In genomic region chr3:150311156-150311555, GRCh38 we compare ENCODE assay signal across 25 cellular contexts.
"Had no signal": no experiment of that assay in that cellular context is flagged by ENCODE, and none has a peak within 500 bp of the region (broad histone marks: within the 10 kb centered on the region; RNA-seq: fewer than 3 reads in every experiment).

No MANE protein-coding gene starts in this region.

- H3K9ac ChIP-seq: KMS-11, SK-N-SH had no signal

- H3K9me2 ChIP-seq: SK-N-SH had no signal

- H3K4me2 ChIP-seq: KMS-11, SK-N-SH had no signal

- H3K27me3 ChIP-seq: ascending aorta, body of pancreas had no signal

- H3K4me1 ChIP-seq: ascending aorta had no signal

- H3K9me3 Mint-ChIP-seq: activated CD8-positive, alpha-beta T cell treated with anti-CD3 and anti-CD28 coated beads for 36 hours; activated naive CD4-positive, alpha-beta T cell treated with anti-CD3 and anti-CD28 coated beads, Interleukin-2, amount 50 U/mL, for 72 hours; activated naive CD8-positive, alpha-beta T cell treated with anti-CD3 and anti-CD28 coated beads, Interleukin-2, amount 50 U/mL, for 24 hours; activated T-cell treated with anti-CD3 and anti-CD28 coated beads, Interleukin-2, amount 50 U/mL, for 24 hours; activated T-helper 1 cell treated with anti-CD3 and anti-CD28 coated beads, Interleukin-12 subunit alpha, Interleukin-12 subunit beta, Interleukin-2, Interleukin-4 antibody, amounts not matched to agents 30 ng/mL and 10 ng/mL and 1 ng/mL, durations not matched to agents 14 hours and 24 hours and 36 hours had no signal

- H3K27ac ChIP-seq: ascending aorta, body of pancreas, KMS-11, WERI-Rb-1 had no signal

- H3K4me3 ChIP-seq: ascending aorta, body of pancreas had no signal

- H3K27ac Mint-ChIP-seq: activated CD8-positive, alpha-beta T cell treated with anti-CD3 and anti-CD28 coated beads for 36 hours; activated naive CD4-positive, alpha-beta T cell treated with anti-CD3 and anti-CD28 coated beads, Interleukin-2, amount 50 U/mL, for 72 hours; activated naive CD8-positive, alpha-beta T cell treated with anti-CD3 and anti-CD28 coated beads, Interleukin-2, amount 50 U/mL, for 24 hours; activated T-cell treated with anti-CD3 and anti-CD28 coated beads, Interleukin-2, amount 50 U/mL, for 24 hours; activated T-helper 1 cell treated with anti-CD3 and anti-CD28 coated beads, Interleukin-12 subunit alpha, Interleukin-12 subunit beta, Interleukin-2, Interleukin-4 antibody, amounts not matched to agents 30 ng/mL and 10 ng/mL and 1 ng/mL, durations not matched to agents 14 hours and 24 hours and 36 hours had no signal

- DNase-seq: activated CD4-positive, alpha-beta T cell treated with anti-CD3 and anti-CD28 coated beads for 4 hours; activated CD8-positive, alpha-beta T cell treated with anti-CD3 and anti-CD28 coated beads for 36 hours; activated effector memory CD4-positive, alpha-beta T cell treated with anti-CD3 and anti-CD28 coated beads, Interleukin-2, amount 50 U/mL, for 16 hours; activated naive CD4-positive, alpha-beta T cell treated with Interleukin-2 at 50 U/mL for 16 hours; activated naive CD8-positive, alpha-beta T cell treated with anti-CD3 and anti-CD28 coated beads, Interleukin-2, amount 50 U/mL, for 24 hours; activated T-cell treated with anti-CD3 and anti-CD28 coated beads, Interleukin-2, amount 50 U/mL, for 24 hours; amniotic stem cell; body of pancreas; NCI-H1092; NCI-H1417; NCI-H2029 treated with DMSO at 0.1 percent for 48 hours; NCI-H345; NCI-H510A; NCI-H526 treated with DMSO at 0.1 percent for 48 hours; NCI-H82; RPMI8226; SK-N-SH; T-helper 1 cell; WERI-Rb-1 had no signal

- H3K36me3 ChIP-seq: ascending aorta, WERI-Rb-1 had no signal

- ATAC-seq: activated CD4-positive, CD25-positive, alpha-beta regulatory T cell treated with anti-CD3 and anti-CD28 coated beads, Interleukin-2, amount 50 U/mL, for 24 hours; activated CD8-positive, alpha-beta T cell treated with anti-CD3 and anti-CD28 coated beads for 36 hours; activated naive CD4-positive, alpha-beta T cell treated with anti-CD3 and anti-CD28 coated beads, Interleukin-2, amount 50 U/mL, for 72 hours; activated naive CD8-positive, alpha-beta T cell treated with anti-CD3 and anti-CD28 coated beads, Interleukin-2, amount 50 U/mL, for 24 hours; body of pancreas; Right ventricle myocardium inferior had no signal

- H3K4me3 Mint-ChIP-seq: activated CD8-positive, alpha-beta T cell treated with anti-CD3 and anti-CD28 coated beads for 36 hours; activated naive CD8-positive, alpha-beta T cell treated with anti-CD3 and anti-CD28 coated beads, Interleukin-2, amount 50 U/mL, for 24 hours; activated T-cell treated with anti-CD3 and anti-CD28 coated beads, Interleukin-2, amount 50 U/mL, for 24 hours; activated T-helper 1 cell treated with anti-CD3 and anti-CD28 coated beads, Interleukin-12 subunit alpha, Interleukin-12 subunit beta, Interleukin-2, Interleukin-4 antibody, amounts not matched to agents 30 ng/mL and 10 ng/mL and 1 ng/mL, durations not matched to agents 14 hours and 24 hours and 36 hours had no signal

- H3K9me3 ChIP-seq: ascending aorta, body of pancreas, SK-N-SH had no signal

- H3K36me3 Mint-ChIP-seq: activated naive CD4-positive, alpha-beta T cell treated with anti-CD3 and anti-CD28 coated beads, Interleukin-2, amount 50 U/mL, for 72 hours had no signal
